Comparison of ENCODE assay signal across 1 cellular context in the genomic region with DNA sequence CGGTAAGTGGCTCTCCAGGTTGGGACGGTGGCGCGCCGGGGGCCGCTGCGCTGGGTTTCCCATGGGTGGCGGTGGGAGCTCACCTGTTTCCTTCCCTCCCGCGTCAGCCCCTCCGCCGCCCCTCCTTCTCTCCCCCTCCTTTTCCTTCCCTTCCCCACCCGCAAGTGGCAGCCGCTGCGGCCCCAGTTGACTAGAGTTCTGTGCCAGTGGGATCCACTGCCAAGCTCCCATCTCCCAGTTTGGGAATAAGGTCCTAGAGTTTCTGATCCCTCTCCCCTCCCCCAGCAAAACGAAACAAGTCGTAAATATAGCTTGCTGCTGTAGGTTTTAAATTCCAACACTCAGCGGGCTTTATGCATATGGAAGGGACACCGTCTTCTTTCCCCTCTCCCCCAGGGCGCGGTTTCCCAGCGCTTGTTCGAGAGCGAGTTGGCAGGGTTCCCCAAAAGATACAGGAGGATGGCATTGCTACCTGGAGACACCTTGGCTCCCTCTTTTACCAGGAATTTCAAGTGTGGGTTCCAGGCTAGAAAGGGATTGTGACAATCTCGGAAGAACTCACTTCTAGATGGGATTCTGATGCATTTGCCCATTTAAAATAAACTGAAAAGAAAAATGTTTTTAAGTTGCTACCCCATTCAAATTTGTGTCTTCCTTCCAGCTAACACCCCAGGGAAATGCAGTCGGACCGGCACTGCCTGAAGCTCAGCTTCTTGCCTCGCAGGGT.
TF ChIP-seq lines count a peak whose summit lies in the region.

No MANE protein-coding gene starts in this region.

TF ChIP-seq in WTC11, 78 proteins besides CTCF, POLR2A, EP300 and RAD21 (continued from another document):
- TF ChIP-seq ZNF532 (CRISPR knock-in tag; IDR thresholded peaks at IDR 0.05; ENCODE audit: borderline replicate concordance) (no peak), NR1H2 (CRISPR knock-in tag; IDR thresholded peaks at IDR 0.05) (no peak), FOXP1 (CRISPR knock-in tag; IDR thresholded peaks at IDR 0.05; ENCODE audit: borderline replicate concordance) (no peak), NFATC4 (CRISPR knock-in tag; IDR thresholded peaks at IDR 0.05) (no peak), SOX15 (CRISPR knock-in tag; IDR thresholded peaks at IDR 0.05) (no peak), E2F5 (CRISPR knock-in tag; IDR thresholded peaks at IDR 0.05) (no peak), ZNF263 (CRISPR knock-in tag; IDR thresholded peaks at IDR 0.05; ENCODE audit: low read depth) (no peak), ZBTB21 (CRISPR knock-in tag; IDR thresholded peaks at IDR 0.05; ENCODE audit: borderline replicate concordance) (no peak), STAT6 (CRISPR knock-in tag; conservative IDR thresholded peaks at IDR 0.05; ENCODE audit: low read depth) (no peak), GRHL2 (CRISPR knock-in tag; IDR thresholded peaks at IDR 0.05; ENCODE audit: insufficient replicate concordance, severe bottlenecking) (no peak), ZNF396 (CRISPR knock-in tag; IDR thresholded peaks at IDR 0.05; ENCODE audit: borderline replicate concordance) (no peak), RORB (CRISPR knock-in tag; IDR thresholded peaks at IDR 0.05) (no peak)
- TF ChIP-seq, protein P1, sequence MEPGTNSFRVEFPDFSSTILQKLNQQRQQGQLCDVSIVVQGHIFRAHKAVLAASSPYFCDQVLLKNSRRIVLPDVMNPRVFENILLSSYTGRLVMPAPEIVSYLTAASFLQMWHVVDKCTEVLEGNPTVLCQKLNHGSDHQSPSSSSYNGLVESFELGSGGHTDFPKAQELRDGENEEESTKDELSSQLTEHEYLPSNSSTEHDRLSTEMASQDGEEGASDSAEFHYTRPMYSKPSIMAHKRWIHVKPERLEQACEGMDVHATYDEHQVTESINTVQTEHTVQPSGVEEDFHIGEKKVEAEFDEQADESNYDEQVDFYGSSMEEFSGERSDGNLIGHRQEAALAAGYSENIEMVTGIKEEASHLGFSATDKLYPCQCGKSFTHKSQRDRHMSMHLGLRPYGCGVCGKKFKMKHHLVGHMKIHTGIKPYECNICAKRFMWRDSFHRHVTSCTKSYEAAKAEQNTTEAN (CRISPR knock-in tag; IDR thresholded peaks at IDR 0.05) = no peak
- TF ChIP-seq, protein P2, sequence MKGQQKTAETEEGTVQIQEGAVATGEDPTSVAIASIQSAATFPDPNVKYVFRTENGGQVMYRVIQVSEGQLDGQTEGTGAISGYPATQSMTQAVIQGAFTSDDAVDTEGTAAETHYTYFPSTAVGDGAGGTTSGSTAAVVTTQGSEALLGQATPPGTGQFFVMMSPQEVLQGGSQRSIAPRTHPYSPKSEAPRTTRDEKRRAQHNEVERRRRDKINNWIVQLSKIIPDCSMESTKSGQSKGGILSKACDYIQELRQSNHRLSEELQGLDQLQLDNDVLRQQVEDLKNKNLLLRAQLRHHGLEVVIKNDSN (CRISPR knock-in tag; IDR thresholded peaks at IDR 0.05) = no peak
- TF ChIP-seq, protein P3, sequence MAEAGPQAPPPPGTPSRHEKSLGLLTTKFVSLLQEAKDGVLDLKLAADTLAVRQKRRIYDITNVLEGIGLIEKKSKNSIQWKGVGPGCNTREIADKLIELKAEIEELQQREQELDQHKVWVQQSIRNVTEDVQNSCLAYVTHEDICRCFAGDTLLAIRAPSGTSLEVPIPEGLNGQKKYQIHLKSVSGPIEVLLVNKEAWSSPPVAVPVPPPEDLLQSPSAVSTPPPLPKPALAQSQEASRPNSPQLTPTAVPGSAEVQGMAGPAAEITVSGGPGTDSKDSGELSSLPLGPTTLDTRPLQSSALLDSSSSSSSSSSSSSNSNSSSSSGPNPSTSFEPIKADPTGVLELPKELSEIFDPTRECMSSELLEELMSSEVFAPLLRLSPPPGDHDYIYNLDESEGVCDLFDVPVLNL (CRISPR knock-in tag; IDR thresholded peaks at IDR 0.05; ENCODE audit: borderline replicate concordance, low read depth) = no peak
TF ChIP-seq in WTC11: peak in this region for 0.
